In genomic region chr2:46493241-46493970, GRCh38 we compare ENCODE assay signal across 8 cellular contexts. TPM values are rescaled to one million over a fixed set of nuclear protein-coding genes. Genes with fewer than 3 reads are reported as not detected.
DNase-seq lines count a peak whose midpoint lies in the region; ATAC-seq and TF ChIP-seq lines count a peak whose summit lies in the region.

No MANE protein-coding gene starts in this region.

- intact Hi-C loops in mucosa of descending colon (cut with DNase I, micrococcal nuclease) = no loop called here

- ATAC-seq in GM18499 (IDR thresholded peaks at IDR 0.05; ENCODE audit: insufficient read depth, unreplicated experiment) (peak; percentile 69), GM21737 (IDR thresholded peaks at IDR 0.05; ENCODE audit: unreplicated experiment) (peak; percentile 66), mucosa of descending colon (no peak)

- TF ChIP-seq CTCF in fibroblast of pulmonary artery (IDR thresholded peaks at IDR 0.05; ENCODE audit: low read length, missing control alignments) (no peak), mucosa of descending colon (IDR thresholded peaks at IDR 0.05) (no peak)

- no peaks in the 10 kb centered on the region for H3K9me3 ChIP-seq in mucosa of descending colon

- no peaks in the 10 kb centered on the region for H3K4me1 ChIP-seq in mucosa of descending colon (ENCODE audit: low read depth)

- peak; percentile 67 for DNase-seq in LHCN-M2 (ENCODE audit: low read depth)
- DNase-seq in fibroblast of pulmonary artery (ENCODE audit: low read depth) = peak; percentile 69
- no peak for DNase-seq in NCI-H1417 treated with DMSO at 0.1 percent for 48 hours (lab: John Stamatoyannopoulos, UW)
- DNase-seq in effector CD4-positive, alpha-beta T cell = no peak
- DNase-seq in NCI-H510A (lab: John Stamatoyannopoulos, UW) = no peak
- no peak for DNase-seq in mucosa of descending colon

- no peak overlapping the region for H3K4me3 ChIP-seq in fibroblast of pulmonary artery (replicated peaks; ENCODE audit: low read depth, low read length)
- no peak overlapping the region for H3K4me3 ChIP-seq in mucosa of descending colon

- no peaks in the 10 kb centered on the region for H3K36me3 ChIP-seq in mucosa of descending colon (ENCODE audit: low read depth)

RNA-seq across cellular contexts. Expression of gene TMEM247, which starts 14.0 kb away (rescaled TPM):
- not detected in 2 replicates for total RNA-seq in LHCN-M2 (2014; rRNA removed)
- polyA plus RNA-seq in LHCN-M2 (2012) = not detected
- not detected for total RNA-seq in mucosa of descending colon

RNA-seq across cellular contexts. Expression of gene RHOQ, which starts 48.9 kb away (rescaled TPM):
- total RNA-seq in LHCN-M2 (2014; rRNA removed) (28.9 and 41.3 TPM in 2 replicates), mucosa of descending colon (100 to 1,000 TPM in 1 of 3 donors, 10 to 100 TPM in 1, 1 to 10 TPM in 1; 9.6 to 103 (median 26.8) TPM)
- 34.5 TPM for polyA plus RNA-seq in LHCN-M2 (2012)

RNA-seq across cellular contexts. Expression of gene ATP6V1E2, which starts 49.0 kb away (rescaled TPM):
- total RNA-seq in LHCN-M2 (2014; rRNA removed) (2.6 and 3.4 TPM in 2 replicates), mucosa of descending colon (1 to 10 TPM; 1.4 to 6.4 (median 3.7) TPM)
- polyA plus RNA-seq in LHCN-M2 (2012) = 2.4 TPM

Comparison
In these comparisons a context has a peak if more than half of its experiments do, and no peak if none do; other contexts are left out.
1. DNase-seq: peak in LHCN-M2 (single experiment) and fibroblast of pulmonary artery (single experiment); none in NCI-H1417 treated with DMSO at 0.1 percent for 48 hours (single experiment), effector CD4-positive, alpha-beta T cell (single experiment), NCI-H510A (single experiment) and mucosa of descending colon (0 of 3).